In genomic region chr7:151423226-151423625, GRCh38 we compare ENCODE assay signal across 40 cellular contexts. TPM values are rescaled to one million over a fixed set of nuclear protein-coding genes. Genes with fewer than 3 reads are reported as not detected.
"Had no signal": no experiment of that assay in that cellular context is flagged by ENCODE, and none has a peak within 500 bp of the region (broad histone marks: within the 10 kb centered on the region; RNA-seq: fewer than 3 reads in every experiment).

No MANE protein-coding gene starts in this region.

- H3K36me3 ChIP-seq: Peyer's patch had no signal

- ATAC-seq: activated CD8-positive, alpha-beta T cell treated with anti-CD3 and anti-CD28 coated beads for 36 hours; activated T-cell treated with anti-CD3 and anti-CD28 coated beads, Interleukin-2, amount 50 U/mL, for 72 hours; activated T-helper 17 cell treated with anti-CD3 and anti-CD28 coated beads, Interleukin-2, amount 50 U/mL, for 72 hours; PC-3; SK-N-SH treated with all-trans-retinoic acid at 6 μM for 48 hours had no signal

- H3K4me1 Mint-ChIP-seq: activated T-helper 17 cell treated with anti-CD3 and anti-CD28 coated beads, Interleukin-2, amount 50 U/mL, for 72 hours had no signal

- H3K27me3 ChIP-seq: Peyer's patch had no signal

- H3K4me2 ChIP-seq: KMS-11 had no signal

- DNase-seq: activated CD4-positive, alpha-beta T cell treated with anti-CD3 and anti-CD28 coated beads for 1 hour; activated CD4-positive, alpha-beta T cell treated with anti-CD3 and anti-CD28 coated beads, Interleukin-2, amount 10 ng/mL, durations not matched to agents 24 days and 14 days; activated CD4-positive, alpha-beta T cell treated with anti-CD3 and anti-CD28 coated beads, Interleukin-2, amount 50 U/mL, for 4 hours; activated CD4-positive, CD25-positive, alpha-beta regulatory T cell; activated CD8-positive, alpha-beta T cell treated with anti-CD3 and anti-CD28 coated beads for 36 hours; activated effector memory CD4-positive, alpha-beta T cell treated with anti-CD3 and anti-CD28 coated beads, Interleukin-2, amount 50 U/mL, for 16 hours; activated naive CD4-positive, alpha-beta T cell; activated naive CD4-positive, alpha-beta T cell treated with anti-CD3 and anti-CD28 coated beads, Interleukin-2, amount 50 U/mL, for 16 hours; activated naive CD8-positive, alpha-beta T cell treated with anti-CD3 and anti-CD28 coated beads for 36 hours; activated T-cell treated with anti-CD3 and anti-CD28 coated beads, Interleukin-2, amount 50 U/mL, for 1 hour; activated T-cell treated with anti-CD3 and anti-CD28 coated beads, Interleukin-2, amount 50 U/mL, for 72 hours; amniotic stem cell; aorta; MM.1S; MV-4-11; NCI-H1092; NCI-H1436 treated with DMSO at 0.1 percent for 48 hours; NCI-H1694 treated with DMSO at 0.1 percent for 48 hours; NCI-H2029; NCI-H2171; NCI-H510A; NCI-H526; NCI-H748 treated with DMSO at 0.1 percent for 48 hours; NK-92 treated with Interleukin-12 subunit alpha and Interleukin-12 subunit beta, amount 100 ng/mL, for 24 hours; PC-3; Peyer's patch; RPMI8226; SIG-M5; SW 1271; T-helper 1 cell; T-helper 2 cell; T-helper 9 cell had no signal

- H3K27ac ChIP-seq: KMS-11, Peyer's patch, VCaP had no signal

- H3K4me1 ChIP-seq: Peyer's patch had no signal

- H3K27me3 Mint-ChIP-seq: activated CD8-positive, alpha-beta T cell treated with anti-CD3 and anti-CD28 coated beads for 36 hours; activated T-helper 17 cell treated with anti-CD3 and anti-CD28 coated beads, Interleukin-2, amount 50 U/mL, for 72 hours had no signal

- H3K4me3 Mint-ChIP-seq: activated CD4-positive, alpha-beta T cell treated with anti-CD3 and anti-CD28 coated beads, Interleukin-2, amount 10 ng/mL, durations not matched to agents 24 days and 14 days; activated CD8-positive, alpha-beta T cell treated with anti-CD3 and anti-CD28 coated beads for 36 hours; activated naive CD8-positive, alpha-beta T cell treated with anti-CD3 and anti-CD28 coated beads for 36 hours; activated T-cell treated with anti-CD3 and anti-CD28 coated beads, Interleukin-2, amount 50 U/mL, for 72 hours; activated T-helper 17 cell treated with anti-CD3 and anti-CD28 coated beads, Interleukin-2, amount 50 U/mL, for 72 hours had no signal

- H3K9ac ChIP-seq: KMS-11 had no signal

- H3K4me3 ChIP-seq: Peyer's patch had no signal

- H3K27ac Mint-ChIP-seq: activated CD4-positive, alpha-beta T cell treated with anti-CD3 and anti-CD28 coated beads, Interleukin-2, amount 10 ng/mL, durations not matched to agents 24 days and 14 days; activated CD8-positive, alpha-beta T cell treated with anti-CD3 and anti-CD28 coated beads for 36 hours; activated naive CD8-positive, alpha-beta T cell treated with anti-CD3 and anti-CD28 coated beads for 36 hours; activated T-cell treated with anti-CD3 and anti-CD28 coated beads, Interleukin-2, amount 50 U/mL, for 72 hours; activated T-helper 17 cell treated with anti-CD3 and anti-CD28 coated beads, Interleukin-2, amount 50 U/mL, for 72 hours had no signal

RNA-seq across cellular contexts. Expression of gene WDR86, which starts 13.4 kb away (rescaled TPM):
- total RNA-seq: activated CD4-positive, alpha-beta T cell treated with anti-CD3 and anti-CD28 coated beads, Interleukin-2, amount 10 ng/mL, durations not matched to agents 24 days and 14 days; activated CD8-positive, alpha-beta memory T cell treated with anti-CD3 and anti-CD28 coated beads for 36 hours; activated naive CD8-positive, alpha-beta T cell treated with anti-CD3 and anti-CD28 coated beads for 36 hours; cardiac septum; PC-3; SK-MEL-5 had no signal

RNA-seq across cellular contexts. Expression of gene CRYGN, which starts 16.7 kb away (rescaled TPM):
- total RNA-seq: activated CD4-positive, alpha-beta T cell treated with anti-CD3 and anti-CD28 coated beads, Interleukin-2, amount 10 ng/mL, durations not matched to agents 24 days and 14 days; activated CD8-positive, alpha-beta memory T cell treated with anti-CD3 and anti-CD28 coated beads for 36 hours; activated T-helper 17 cell treated with anti-CD3 and anti-CD28 coated beads, Interleukin-2, amount 50 U/mL, for 72 hours; cardiac septum; LHCN-M2; Peyer's patch; SK-MEL-5 had no signal
